8 cellular contexts compared by ENCODE assay signal in the genomic region with DNA sequence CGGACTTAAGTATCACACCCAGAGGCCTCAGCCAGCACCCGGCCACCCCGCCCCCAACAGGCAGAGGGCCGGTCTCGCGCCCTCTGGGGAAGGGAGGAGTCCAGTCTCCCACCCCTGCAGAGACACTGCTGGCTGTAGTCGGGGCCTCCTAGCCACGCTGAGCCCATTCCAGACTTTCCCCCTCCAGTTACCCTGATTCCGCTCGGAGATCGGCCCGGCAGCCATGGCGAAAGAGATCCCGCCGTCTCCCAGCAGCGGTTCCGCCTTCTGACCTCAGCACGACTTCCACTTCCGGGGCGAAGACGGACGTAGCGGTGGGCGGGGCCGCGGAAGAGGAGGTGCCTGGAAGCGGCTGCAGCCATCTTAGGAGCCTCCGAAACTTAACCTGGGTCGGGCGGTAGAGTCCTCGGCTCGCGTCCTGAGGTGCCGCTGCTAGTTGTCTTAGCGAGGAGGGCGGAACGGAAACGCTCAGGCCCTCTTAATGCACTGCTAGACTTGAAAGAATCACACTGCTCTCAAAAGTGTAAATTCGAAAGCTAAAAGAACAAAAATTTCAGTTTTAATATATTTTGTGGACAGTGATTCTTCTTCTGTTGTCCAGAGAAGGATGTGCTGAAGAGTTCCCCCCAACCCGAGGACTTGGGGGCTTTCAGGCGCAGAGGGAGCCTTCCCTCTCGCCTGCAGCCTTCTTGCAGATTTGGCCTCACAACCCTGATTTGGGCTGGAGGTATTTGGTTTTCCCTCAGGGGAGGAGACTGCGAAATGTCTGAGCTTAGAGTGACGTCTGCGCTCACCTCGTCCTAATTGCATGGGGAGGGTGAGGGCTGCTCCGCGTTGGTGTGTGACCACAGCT. TPM values are rescaled to one million over a fixed set of nuclear protein-coding genes. Genes with fewer than 3 reads are reported as not detected.
A peak's percentile ranks its signal among the peaks of the same experiment; 100 is the strongest.
DNase-seq lines count a peak whose midpoint lies in the region; ATAC-seq and TF ChIP-seq lines count a peak whose summit lies in the region.

Gene SF3B4 (minus strand): TSS at position 269 of the 853 bp plus-strand sequence. CDS start 44 bp downstream, at position 225.

- DNase-seq in AG04450 (ENCODE audit: low read depth, low spot score) (peak; percentile 68), NCI-H2196 treated with DMSO at 0.1 percent for 48 hours (lab: John Stamatoyannopoulos, UW; ENCODE audit: unreplicated experiment) (peak; percentile 94), T47D (ENCODE audit: low read depth in 1 of 2, low spot score in 1 of 2) (peak; percentile 74 to 96)

- TF ChIP-seq CTCF in AG04450 (IDR thresholded peaks at IDR 0.05; ENCODE audit: low read depth, low read length) (no peak), VCaP (conservative IDR thresholded peaks at IDR 0.05) (no peak)

- ATAC-seq in GM18907 (IDR thresholded peaks at IDR 0.05; ENCODE audit: unreplicated experiment) (peak; percentile 92), HG03139 (IDR thresholded peaks at IDR 0.05; ENCODE audit: unreplicated experiment) (peak; percentile 90)

- POLR2A ChIA-PET in AG04450 (lab: Yijun Ruan, JAX) = interaction anchor here (0.6 to 2.3 kb wide), 6 partner anchors 11 to 251 kb away, joined by 3 to 18 read pairs (median 4); a partner anchor contains a TSS

- in situ Hi-C loops in T47D (cut with HindIII; ENCODE audit: low pct_unique_long_range_greater_than_20kb, low sequenced_read_pairs) = no loop called here

- H3K36me3 ChIP-seq in skeletal muscle tissue (ENCODE audit: control insufficient read depth in 3 of 3, insufficient read depth in 3 of 3, low read length in 3 of 3) = peaks cover 40 to 42% (median 42%) of the 10 kb centered on the region in 3 donors

- H3K4me1 ChIP-seq in skeletal muscle tissue (ENCODE audit: control insufficient read depth in 3 of 3, insufficient read depth in 3 of 3, low read length in 3 of 3) = peaks cover 25% of the 10 kb centered on the region in 3 donors

- CTCF ChIA-PET in AG04450 (lab: Charles Lee) = no interaction called here

- H3K9me3 ChIP-seq in AG04450 (ENCODE audit: control insufficient read depth, insufficient read depth, low read length) (no peaks in the 10 kb centered on the region; the same call in 1 of the 2 replicates), iPS-18c (ENCODE audit: control insufficient read depth, insufficient read depth, low read length) (no peaks in the 10 kb centered on the region), skeletal muscle tissue (ENCODE audit: control insufficient read depth in 3 of 3, low read length in 3 of 3) (no peaks in the 10 kb centered on the region)

- H3K27ac ChIP-seq in AG04450 (ENCODE audit: low read depth, low read length) (peak within 1 kb of the TSS; percentile 81), VCaP (peak within 1 kb of the TSS; percentile 97), skeletal muscle tissue (ENCODE audit: low read depth, low read length) (peak within 1 kb of the TSS; percentile 91)

- H3K27me3 ChIP-seq in AG04450 (ENCODE audit: control insufficient read depth, insufficient read depth, low read length) (no peaks in the 10 kb centered on the region), skeletal muscle tissue (ENCODE audit: control insufficient read depth in 3 of 3, insufficient read depth in 3 of 3, low read length in 3 of 3) (no peaks in the 10 kb centered on the region)

- H3K9ac ChIP-seq in skeletal muscle tissue (ENCODE audit: low read depth in 1 of 3, low read length in 3 of 3) = peak within 1 kb of the TSS; percentile 93 to 97 (median 95)

- H3K4me3 ChIP-seq in AG04450 (ENCODE audit: low read depth, low read length) (peak within 1 kb of the TSS; percentile 91), iPS-18c (ENCODE audit: insufficient read depth, low read depth, low read length) (peak within 1 kb of the TSS; percentile 80), skeletal muscle tissue (ENCODE audit: low read length in 3 of 3) (peak within 1 kb of the TSS; percentile 95 to 97 (median 97))

RNA-seq across cellular contexts. Expression of gene SF3B4, which starts in this region (rescaled TPM):
- 47.6 and 52.7 TPM in 2 replicates for polyA plus RNA-seq in AG04450 (2011; rRNA removed)
- 44.2 and 50.1 TPM in 2 replicates for polyA minus RNA-seq in AG04450 (2011; rRNA and poly(A)+ RNA removed)
- total RNA-seq in skeletal muscle tissue = 8.4 TPM

Comparison
In these comparisons a context has a peak if more than half of its experiments do, and no peak if none do; other contexts are left out.
1. Peak in every context shown above with its lines: DNase-seq, ATAC-seq, H3K4me3 ChIP-seq and H3K27ac ChIP-seq.